ENCODE assay signal across 1 cellular context in genomic region chr17:81400154-81400938, GRCh38.
TF ChIP-seq lines count a peak whose summit lies in the region.

No MANE protein-coding gene starts in this region.

TF ChIP-seq in K562, 482 proteins besides CTCF, POLR2A, EP300 and RAD21 (continued from another document and continues in another):
- TF ChIP-seq ZNF395 (CRISPR knock-in tag; IDR thresholded peaks at IDR 0.05), result peak; percentile 36; the same call in 1 of the 2 replicates
- TF ChIP-seq CHD1 (IDR thresholded peaks at IDR 0.05; ENCODE audit: low read length), result peak; percentile 82
- no peak for TF ChIP-seq HDAC2 (IDR thresholded peaks at IDR 0.05)
- no peak for TF ChIP-seq ZFPM2 (CRISPR knock-in tag; IDR thresholded peaks at IDR 0.05)
- no peak for TF ChIP-seq GABPB1 (CRISPR knock-in tag; IDR thresholded peaks at IDR 0.05)
- TF ChIP-seq TAF1 (IDR thresholded peaks at IDR 0.05; ENCODE audit: control insufficient read depth, extremely low read depth, insufficient read depth, low read length, severe bottlenecking), result peak; percentile 40
- no peak for TF ChIP-seq ID3 (CRISPR knock-in tag; IDR thresholded peaks at IDR 0.05)
- TF ChIP-seq ID3 (tag; IDR thresholded peaks at IDR 0.05), result 0 out of 2 replicates have a peak, but pooled peaks have one; percentile 16
- TF ChIP-seq CSDE1 (IDR thresholded peaks at IDR 0.05), result no peak
- TF ChIP-seq ZBTB11 (CRISPR knock-in tag; IDR thresholded peaks at IDR 0.05), result peak in 1 of 3 experiments; percentile 46; a peak in 1 of 6 replicates
- TF ChIP-seq BRD4 (IDR thresholded peaks at IDR 0.05), result peak; percentile 77; the same call in 1 of the 2 replicates
- TF ChIP-seq TSC22D4 (tag; IDR thresholded peaks at IDR 0.05), result no peak
- TF ChIP-seq POLR2G (IDR thresholded peaks at IDR 0.05; ENCODE audit: low read depth, low read length), result peak; percentile 76
- TF ChIP-seq PRDM10 (IDR thresholded peaks at IDR 0.05; ENCODE audit: partially characterized antibody), result peak; percentile 66
- TF ChIP-seq KAT7 (CRISPR knock-in tag; IDR thresholded peaks at IDR 0.05; ENCODE audit: borderline replicate concordance), result 0 out of 2 replicates have a peak, but pooled peaks have one; percentile 8
- TF ChIP-seq ZNF263 (CRISPR knock-in tag; IDR thresholded peaks at IDR 0.05; ENCODE audit: borderline replicate concordance), result peak; percentile 44; the same call in 1 of the 2 replicates
- no peak for TF ChIP-seq GATA2 (CRISPR knock-in tag; IDR thresholded peaks at IDR 0.05)
- TF ChIP-seq FOXA1 (IDR thresholded peaks at IDR 0.05; ENCODE audit: borderline replicate concordance), result no peak
- no peak for TF ChIP-seq POLR2AphosphoS2 (IDR thresholded peaks at IDR 0.05; ENCODE audit: low read length)
- no peak for TF ChIP-seq THRA (IDR thresholded peaks at IDR 0.05)
- peak; percentile 41 for TF ChIP-seq PCBP1 (IDR thresholded peaks at IDR 0.05; ENCODE audit: low read depth, low read length, poor library complexity, severe bottlenecking)
- peak; percentile 22; the same call in 1 of the 2 replicates for TF ChIP-seq MBD2 (IDR thresholded peaks at IDR 0.05; ENCODE audit: borderline replicate concordance, low read depth)
- peak in 1 of 2 experiments; percentile 20; a peak in 1 of 4 replicates for TF ChIP-seq MLLT1 (IDR thresholded peaks at IDR 0.05)
- TF ChIP-seq ZNF830 (CRISPR knock-in tag; IDR thresholded peaks at IDR 0.05), result 0 out of 2 replicates have a peak, but pooled peaks have one; percentile 16
- TF ChIP-seq MTA3 (IDR thresholded peaks at IDR 0.05; ENCODE audit: borderline replicate concordance), result peak; percentile 50; the same call in 1 of the 2 replicates
- TF ChIP-seq ATF6 (CRISPR knock-in tag; IDR thresholded peaks at IDR 0.05), result 0 out of 2 replicates have a peak, but pooled peaks have one; percentile 46
- no peak for TF ChIP-seq C11orf30 (IDR thresholded peaks at IDR 0.05; ENCODE audit: low read depth)
- no peak for TF ChIP-seq RBM34 (IDR thresholded peaks at IDR 0.05; ENCODE audit: borderline replicate concordance, insufficient read depth, low read length)
- TF ChIP-seq CLOCK (CRISPR knock-in tag; IDR thresholded peaks at IDR 0.05; ENCODE audit: borderline replicate concordance), result no peak
- peak; percentile 83 for TF ChIP-seq ZFX (CRISPR knock-in tag; IDR thresholded peaks at IDR 0.05)
- no peak for TF ChIP-seq ATF1 (CRISPR knock-in tag; IDR thresholded peaks at IDR 0.05)
- TF ChIP-seq ATF1 (tag; IDR thresholded peaks at IDR 0.05), result 0 out of 2 replicates have a peak, but pooled peaks have one; percentile 14
- no peak for TF ChIP-seq FOS (IDR thresholded peaks at IDR 0.05; ENCODE audit: extremely low read depth, insufficient read length)
- no peak for TF ChIP-seq E4F1 (CRISPR knock-in tag; IDR thresholded peaks at IDR 0.05; ENCODE audit: borderline replicate concordance)
- TF ChIP-seq ZNF408 (CRISPR knock-in tag; IDR thresholded peaks at IDR 0.05; ENCODE audit: low read depth), result no peak
- peak; percentile 57; the same call in 1 of the 2 replicates for TF ChIP-seq PHF21A (IDR thresholded peaks at IDR 0.05; ENCODE audit: borderline replicate concordance, low read depth)
- 0 out of 2 replicates have a peak, but pooled peaks have one; percentile 30 for TF ChIP-seq SMARCE1 (IDR thresholded peaks at IDR 0.05)
- peak; percentile 33; the same call in 1 of the 2 replicates for TF ChIP-seq TAF7 (tag; IDR thresholded peaks at IDR 0.05)
